Comparison of ENCODE assay signal across 8 cellular contexts in genomic region chr11:47348859-47349258, GRCh38. TPM values are rescaled to one million over a fixed set of nuclear protein-coding genes. Genes with fewer than 3 reads are reported as not detected.
A peak's percentile ranks its signal among the peaks of the same experiment; 100 is the strongest.
DNase-seq lines count a peak whose midpoint lies in the region; ATAC-seq and TF ChIP-seq lines count a peak whose summit lies in the region.

No MANE protein-coding gene starts in this region.

- POLR2A ChIA-PET in CD4-positive, alpha-beta memory T cell (lab: Charles Lee; ENCODE audit: partially characterized antibody), result no interaction called here

- H3K27ac ChIP-seq in CD4-positive, alpha-beta memory T cell (ENCODE audit: low read depth, low read length), result no peak overlapping the region

- in situ Hi-C loops in GM13977 (cut with MboI; ENCODE audit: low pct_unique_long_range_greater_than_20kb, low sequenced_read_pairs, unreplicated experiment), result no loop called here

- no peaks in the 10 kb centered on the region for H3K27me3 ChIP-seq in CD4-positive, alpha-beta memory T cell (ENCODE audit: insufficient read depth, low read length)

- no peaks in the 10 kb centered on the region for H3K36me3 Mint-ChIP-seq in CD4-positive, alpha-beta memory T cell

- no peaks in the 10 kb centered on the region for H3K36me3 ChIP-seq in CD4-positive, alpha-beta memory T cell (ENCODE audit: insufficient read depth, low read length)

- no peaks in the 10 kb centered on the region for H3K9me3 ChIP-seq in CD4-positive, alpha-beta memory T cell (ENCODE audit: control insufficient read depth in 1 of 2, low read length in 2 of 2)

- intact Hi-C loops in CD4-positive, alpha-beta memory T cell (cut with micrococcal nuclease), result no loop called here

- no peaks in the 10 kb centered on the region for H3K4me1 Mint-ChIP-seq in CD4-positive, alpha-beta memory T cell

- TF ChIP-seq CTCF in GM13977 (IDR thresholded peaks at IDR 0.05; ENCODE audit: extremely low read depth, insufficient read depth, missing control alignments), result peak; percentile 31
- peak; percentile 54 for TF ChIP-seq CTCF in epithelial cell of proximal tubule (conservative IDR thresholded peaks at IDR 0.05; ENCODE audit: low read depth, low read length)

- H3K4me3 ChIP-seq in epithelial cell of proximal tubule (ENCODE audit: low read depth, low read length), result no peak overlapping the region
- no peak overlapping the region for H3K4me3 ChIP-seq in CD4-positive, alpha-beta memory T cell (ENCODE audit: low read length in 2 of 2)

- H3K4me1 ChIP-seq in CD4-positive, alpha-beta memory T cell (ENCODE audit: insufficient read depth, low read length), result no peaks in the 10 kb centered on the region

- CTCF ChIA-PET in CD4-positive, alpha-beta memory T cell (lab: Charles Lee; ENCODE audit: partially characterized antibody), result no interaction called here

- H3K27ac Mint-ChIP-seq in CD4-positive, alpha-beta memory T cell, result no peak overlapping the region

- H3K27me3 Mint-ChIP-seq in CD4-positive, alpha-beta memory T cell, result no peaks in the 10 kb centered on the region

- peak; percentile 61 to 62 for DNase-seq in AML-193 (lab: John Stamatoyannopoulos, UW)
- DNase-seq in GM13977 (ENCODE audit: low spot score), result peak; percentile 68
- DNase-seq in NOMO-1 (lab: John Stamatoyannopoulos, UW; ENCODE audit: unreplicated experiment in 2 of 2), result peak; percentile 50 to 60
- no peak for DNase-seq in epithelial cell of proximal tubule (ENCODE audit: low read depth)
- DNase-seq in CD4-positive, alpha-beta memory T cell, result no peak
- no peak for DNase-seq in kidney glomerular epithelial cell (lab: John Stamatoyannopoulos, UW)
- DNase-seq in NCI-H187 (lab: John Stamatoyannopoulos, UW), result no peak

- ATAC-seq in HG02642 (IDR thresholded peaks at IDR 0.05; ENCODE audit: poor library complexity, unreplicated experiment), result no peak

- H3K9me3 Mint-ChIP-seq in CD4-positive, alpha-beta memory T cell, result no peaks in the 10 kb centered on the region

- H3K4me3 Mint-ChIP-seq in CD4-positive, alpha-beta memory T cell, result no peak overlapping the region

RNA-seq across cellular contexts. Expression of gene MYBPC3, which starts 3.6 kb away (rescaled TPM):
- total RNA-seq in epithelial cell of proximal tubule, result not detected in 2 replicates
- total RNA-seq in CD4-positive, alpha-beta memory T cell, result not detected
- polyA plus RNA-seq in CD4-positive, alpha-beta memory T cell, result not detected

RNA-seq across cellular contexts. Expression of gene SPI1, which starts 29.5 kb away (rescaled TPM):
- total RNA-seq in epithelial cell of proximal tubule, result not detected in 2 replicates
- 1 to 10 TPM; 4.8 to 5.0 TPM for total RNA-seq in CD4-positive, alpha-beta memory T cell
- under 1 TPM in 1 of 2 donors, not detected in 1; 0.28 TPM for polyA plus RNA-seq in CD4-positive, alpha-beta memory T cell

RNA-seq across cellular contexts. Expression of gene SLC39A13, which starts 59.5 kb away (rescaled TPM):
- 64.5 and 73.5 TPM in 2 replicates for total RNA-seq in epithelial cell of proximal tubule
- total RNA-seq in CD4-positive, alpha-beta memory T cell, result 10 to 100 TPM; 63.6 to 68.3 TPM
- polyA plus RNA-seq in CD4-positive, alpha-beta memory T cell, result 10 to 100 TPM; 22.3 to 33.6 TPM

Comparison
In these comparisons a context has a peak if more than half of its experiments do, and no peak if none do; other contexts are left out.
1. DNase-seq: peak in AML-193 (2 of 2), GM13977 (single experiment) and NOMO-1 (2 of 2); none in epithelial cell of proximal tubule (single experiment), CD4-positive, alpha-beta memory T cell (0 of 5), kidney glomerular epithelial cell (single experiment) and NCI-H187 (0 of 2).